Comparison of ENCODE assay signal across 9 cellular contexts in the genomic region with DNA sequence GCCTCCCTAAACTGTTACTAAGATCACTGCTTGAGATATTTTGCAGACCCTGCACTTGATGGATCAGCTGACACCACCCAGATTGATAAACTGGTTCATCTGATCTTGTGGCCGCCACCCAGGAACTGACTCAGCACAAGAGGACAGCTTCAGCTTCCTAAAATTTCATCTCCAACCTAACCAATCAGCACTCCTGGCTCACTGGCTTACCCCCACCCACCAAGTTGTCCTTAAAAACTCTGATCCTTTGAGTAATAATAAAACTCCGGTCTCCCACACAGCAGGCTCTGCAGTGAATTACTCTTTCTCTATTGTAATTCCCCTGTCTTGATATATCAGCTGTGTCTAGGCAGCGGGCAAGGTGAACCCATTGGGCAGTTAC.
DNase-seq lines count a peak whose midpoint lies in the region; TF ChIP-seq lines count a peak whose summit lies in the region.
"Had no signal": no experiment of that assay in that cellular context is flagged by ENCODE, and none has a peak within 500 bp of the region (broad histone marks: within the 10 kb centered on the region; RNA-seq: fewer than 3 reads in every experiment).

No MANE protein-coding gene starts in this region.

- H3K4me1 ChIP-seq in esophagus muscularis mucosa = peaks cover 0 to 10% (median 0%) of the 10 kb centered on the region in 4 donors
- H3K4me1 ChIP-seq: tibial artery had no signal

- H3K4me3 ChIP-seq in esophagus muscularis mucosa (no peak overlapping the region), MG63 (no peak overlapping the region)
- H3K4me3 ChIP-seq: tibial artery had no signal

- no peak for TF ChIP-seq EP300 in esophagus muscularis mucosa (IDR thresholded peaks at IDR 0.05)

- DNase-seq in activated CD4-positive, alpha-beta T cell treated with anti-CD3 and anti-CD28 coated beads for 48 hours = peak; percentile 37
- no peak for DNase-seq in activated CD4-positive, alpha-beta T cell treated with anti-CD3 and anti-CD28 coated beads for 1 hour
- peak; percentile 63 for DNase-seq in CD1c-positive myeloid dendritic cell (ENCODE audit: extremely low spot score)
- DNase-seq in T-helper 2 cell = peak in 3 of 5 experiments; percentile 25 to 85 (median 29)
- peak; percentile 64 for DNase-seq in esophagus muscularis mucosa (ENCODE audit: extremely low spot score)
- no peak for DNase-seq in NCI-H2107 treated with DMSO at 0.1 percent for 48 hours (lab: John Stamatoyannopoulos, UW; ENCODE audit: unreplicated experiment)
- DNase-seq in Kasumi-1 (lab: John Stamatoyannopoulos, UW) = no peak
- no peak for DNase-seq in MG63
- DNase-seq: tibial artery had no signal

- H3K27me3 ChIP-seq in esophagus muscularis mucosa (no peaks in the 10 kb centered on the region), MG63 (no peaks in the 10 kb centered on the region)

- no peak for TF ChIP-seq CTCF in esophagus muscularis mucosa (IDR thresholded peaks at IDR 0.05)

- H3K9me3 ChIP-seq in esophagus muscularis mucosa (no peaks in the 10 kb centered on the region), MG63 (no peaks in the 10 kb centered on the region)
- H3K9me3 ChIP-seq: tibial artery had no signal

- no peak overlapping the region for H3K27ac ChIP-seq in esophagus muscularis mucosa (replicated peaks in 1 of 4)
- H3K27ac ChIP-seq: tibial artery had no signal

- intact Hi-C loops in esophagus muscularis mucosa (cut with DNase I) = no loop called here

- TF ChIP-seq POLR2A in esophagus muscularis mucosa (IDR thresholded peaks at IDR 0.05; ENCODE audit: low read depth) = no peak

- no peaks in the 10 kb centered on the region for H3K36me3 ChIP-seq in esophagus muscularis mucosa
- no peaks in the 10 kb centered on the region for H3K36me3 ChIP-seq in MG63
- H3K36me3 ChIP-seq: tibial artery had no signal

- WGBS in esophagus muscularis mucosa = 53% methylated on average over 3 of the region's 3 CpGs

Comparison
In these comparisons a context has a peak if more than half of its experiments do, and no peak if none do; other contexts are left out.
1. DNase-seq: peak in activated CD4-positive, alpha-beta T cell treated with anti-CD3 and anti-CD28 coated beads for 48 hours (single experiment), CD1c-positive myeloid dendritic cell (single experiment), T-helper 2 cell (3 of 5) and esophagus muscularis mucosa (single experiment); none in activated CD4-positive, alpha-beta T cell treated with anti-CD3 and anti-CD28 coated beads for 1 hour (single experiment), NCI-H2107 treated with DMSO at 0.1 percent for 48 hours (single experiment), Kasumi-1 (0 of 2) and MG63 (single experiment).